Comparison of ENCODE assay signal across 1 cellular context in the genomic region with DNA sequence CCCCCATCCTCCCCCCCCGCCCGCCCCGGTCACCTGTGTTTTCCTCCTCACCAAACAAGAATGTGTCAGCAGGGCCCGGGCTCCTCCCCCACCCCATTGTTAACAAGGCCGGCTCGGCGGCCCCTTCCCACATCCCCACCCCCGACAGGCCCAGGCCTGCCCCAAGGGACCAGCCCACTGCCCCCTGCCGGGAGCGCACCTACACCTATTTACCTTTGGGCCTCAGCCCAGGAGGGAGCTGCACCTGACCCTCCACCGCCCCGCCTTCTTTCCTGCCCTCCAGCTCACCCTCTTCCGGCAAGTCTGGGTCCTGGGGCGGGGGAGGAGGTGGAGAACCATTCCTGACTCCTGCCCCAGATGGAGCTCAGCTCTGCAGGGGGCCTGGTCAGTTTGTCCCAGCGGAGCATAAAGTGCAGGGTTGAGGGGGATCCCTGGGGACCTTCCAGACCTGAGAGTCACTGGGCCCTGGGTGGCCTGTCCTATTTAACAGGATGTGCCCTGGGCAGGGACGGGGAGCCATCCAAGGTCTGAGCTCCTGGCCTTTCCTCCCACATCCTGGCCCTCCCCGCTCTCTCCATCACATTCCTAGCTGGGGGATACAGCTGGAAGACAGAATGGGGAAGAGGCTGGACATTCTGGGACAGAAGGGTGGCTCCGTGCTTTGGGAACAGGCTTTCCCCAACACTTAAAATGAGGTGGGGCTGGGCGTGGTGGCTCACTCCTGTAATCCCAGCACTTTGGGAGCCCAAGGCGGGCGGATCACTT.
A peak's percentile ranks its signal among the peaks of the same experiment; 100 is the strongest.
TF ChIP-seq lines count a peak whose summit lies in the region.

No MANE protein-coding gene starts in this region.

TF ChIP-seq in GM23338, 12 proteins besides CTCF, POLR2A, EP300 and RAD21:
- TF ChIP-seq ZNF462 (CRISPR knock-in tag; IDR thresholded peaks at IDR 0.05) = peak; percentile 44; the same call in 1 of the 2 replicates
- TF ChIP-seq ETS1 (IDR thresholded peaks at IDR 0.05) = peak; percentile 69; the same call in 1 of the 2 replicates
- TF ChIP-seq NANOG (IDR thresholded peaks at IDR 0.05; ENCODE audit: borderline replicate concordance) = no peak
